ENCODE assay signal across 8 cellular contexts in the genomic region with DNA sequence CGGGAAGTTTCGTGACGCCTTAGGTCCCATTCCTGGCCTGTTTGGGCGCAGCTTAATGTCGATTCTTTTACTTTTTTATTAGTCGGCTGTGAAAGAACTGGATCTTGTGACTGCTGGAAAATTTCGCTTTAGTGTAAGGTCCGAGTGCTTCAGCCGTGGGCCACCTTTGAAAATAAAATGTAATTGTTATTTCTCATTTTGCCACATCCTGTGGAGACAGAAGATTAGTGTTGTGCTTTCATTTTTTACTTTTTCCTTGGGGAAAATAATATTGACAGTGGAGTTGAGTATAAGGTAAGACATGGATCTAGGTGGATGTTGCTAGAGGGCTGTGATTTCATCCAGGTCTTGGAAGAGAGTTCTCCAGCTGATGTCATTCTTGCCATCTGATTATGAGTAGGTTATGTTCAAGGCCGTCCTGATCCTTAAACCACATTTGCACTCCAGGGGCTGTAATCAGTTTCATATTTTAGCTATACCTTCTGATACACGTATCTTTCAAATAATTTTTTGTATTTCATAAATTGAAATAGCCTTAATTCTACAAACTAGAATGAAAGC. TPM values are rescaled to one million over a fixed set of nuclear protein-coding genes. Genes with fewer than 3 reads are reported as not detected.
DNase-seq lines count a peak whose midpoint lies in the region; ATAC-seq and TF ChIP-seq lines count a peak whose summit lies in the region.

No MANE protein-coding gene starts in this region.

- H3K9ac ChIP-seq in stomach smooth muscle (ENCODE audit: low read length in 2 of 2) = peak overlapping the region; percentile 93 to 96

- H3K9me3 Mint-ChIP-seq in activated T-cell treated with anti-CD3 and anti-CD28 coated beads, Interleukin-2, amount 50 U/mL, for 24 hours = no peaks in the 10 kb centered on the region

- no peak for DNase-seq in activated T-cell treated with anti-CD3 and anti-CD28 coated beads, Interleukin-2, amount 50 U/mL, for 24 hours
- DNase-seq in activated T-cell treated with anti-CD3 and anti-CD28 coated beads, Interleukin-2, amount 50 U/mL, for 1 hour = no peak
- DNase-seq in adrenal gland (peak in 2 of 7 donors; percentile 43), iris pigment epithelial cell (ENCODE audit: low read depth) (peak; percentile 64), posterior vena cava (ENCODE audit: low spot score) (no peak), GM10248 (ENCODE audit: extremely low spot score) (no peak)

- H3K4me1 ChIP-seq in adrenal gland (replicated peaks in 1 of 2) = peaks cover 13 to 38% of the 10 kb centered on the region in 2 donors
- peaks cover 11% of the 10 kb centered on the region for H3K4me1 ChIP-seq in stomach smooth muscle (ENCODE audit: control insufficient read depth, insufficient read depth, low read length)

- H3K9me3 ChIP-seq in adrenal gland (replicated peaks in 1 of 3) = no peaks in the 10 kb centered on the region
- H3K9me3 ChIP-seq in stomach smooth muscle (ENCODE audit: control insufficient read depth in 2 of 2, low read length in 2 of 2) = no peaks in the 10 kb centered on the region

- peak overlapping the region; percentile 98 for H3K27ac Mint-ChIP-seq in activated T-cell treated with anti-CD3 and anti-CD28 coated beads, Interleukin-2, amount 50 U/mL, for 24 hours

- H3K27me3 Mint-ChIP-seq in activated T-cell treated with anti-CD3 and anti-CD28 coated beads, Interleukin-2, amount 50 U/mL, for 24 hours = no peaks in the 10 kb centered on the region

- POLR2A ChIA-PET in GM10248 (lab: Yijun Ruan, JAX) = no interaction called here

- H3K27me3 ChIP-seq in adrenal gland (no peaks in the 10 kb centered on the region), stomach smooth muscle (ENCODE audit: control insufficient read depth in 1 of 2, insufficient read depth in 2 of 2, low read length in 2 of 2) (no peaks in the 10 kb centered on the region)

- H3K4me1 Mint-ChIP-seq in activated T-cell treated with anti-CD3 and anti-CD28 coated beads, Interleukin-2, amount 50 U/mL, for 24 hours (ENCODE audit: low read depth) = peaks cover 60% of the 10 kb centered on the region

- CTCF ChIA-PET in GM10248 (lab: Yijun Ruan, JAX) = interaction anchor here (1.1 to 2.3 kb wide), 5 partner anchors 8 to 32 kb away, joined by 4 to 12 read pairs (median 6); no protein-coding TSS in a partner anchor

- peak in 1 of 2 donors; percentile 45 for TF ChIP-seq POLR2A in adrenal gland (IDR thresholded peaks at IDR 0.05)

- 3 to 4% (median 3%) methylated on average over 11 of the region's 11 CpGs for WGBS in adrenal gland, 4 donors

- peak overlapping the region; percentile 62 to 99 (median 97) for H3K27ac ChIP-seq in adrenal gland
- H3K27ac ChIP-seq in stomach smooth muscle (ENCODE audit: low read length) = peak overlapping the region; percentile 87

- peaks cover 42% of the 10 kb centered on the region for H3K36me3 Mint-ChIP-seq in activated T-cell treated with anti-CD3 and anti-CD28 coated beads, Interleukin-2, amount 50 U/mL, for 24 hours (ENCODE audit: low read depth)

- no peak for ATAC-seq in GM21576 (IDR thresholded peaks at IDR 0.05; ENCODE audit: unreplicated experiment)

- peak overlapping the region; percentile 53 to 96 (median 88) for H3K4me3 ChIP-seq in adrenal gland
- H3K4me3 ChIP-seq in stomach smooth muscle (ENCODE audit: low read length in 2 of 2) = peak overlapping the region; percentile 88 to 90

- H3K4me3 Mint-ChIP-seq in activated T-cell treated with anti-CD3 and anti-CD28 coated beads, Interleukin-2, amount 50 U/mL, for 24 hours = peak overlapping the region; percentile 98

- no peak for TF ChIP-seq CTCF in adrenal gland (IDR thresholded peaks at IDR 0.05)
- TF ChIP-seq CTCF in GM10248 (IDR thresholded peaks at IDR 0.05; ENCODE audit: control extremely low read depth, extremely low read depth, low read depth, missing control alignments) = no peak

- H3K36me3 ChIP-seq in adrenal gland (replicated peaks in 1 of 2) = no peaks in the 10 kb centered on the region
- H3K36me3 ChIP-seq in stomach smooth muscle (ENCODE audit: control insufficient read depth in 2 of 2, insufficient read depth in 2 of 2, low read length in 2 of 2) = peaks cover 0 to under 1% of the 10 kb centered on the region in 2 donors

- intact Hi-C loops in adrenal gland (cut with DNase I) = no loop called here
- intact Hi-C loops in posterior vena cava (cut with DNase I) = no loop called here

RNA-seq across cellular contexts. Expression of gene RAB18, which starts 0.9 kb away (rescaled TPM):
- total RNA-seq in adrenal gland (100 to 1,000 TPM in 4 of 8 donors, 10 to 100 TPM in 4; 36.2 to 242 (median 114) TPM), posterior vena cava (10 to 100 TPM; 94.7 to 96.2 TPM)
- 100 to 1,000 TPM in 1 of 3 donors, 10 to 100 TPM in 2; 22.1 to 416 (median 23.4) TPM for polyA plus RNA-seq in adrenal gland
